Comparison of ENCODE assay signal across 19 cellular contexts in the genomic region with DNA sequence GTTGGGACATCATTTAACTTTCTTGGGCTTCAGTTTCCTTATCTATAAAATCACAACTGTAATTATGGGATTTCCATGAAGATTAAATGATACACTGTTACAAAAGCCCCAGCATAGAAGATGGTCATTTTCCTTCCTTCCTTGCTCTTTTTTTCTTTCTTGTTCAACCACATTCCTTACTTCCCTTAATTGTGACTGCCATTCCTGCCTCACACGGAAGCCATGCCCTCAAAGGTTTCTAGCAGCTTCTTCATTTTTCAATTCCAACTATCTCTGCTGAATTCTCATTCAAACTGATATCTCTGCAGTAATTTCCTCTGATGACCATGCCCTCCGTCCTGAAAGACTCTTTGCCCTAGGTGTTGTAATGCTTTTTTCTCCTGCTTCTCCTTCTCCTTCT.
DNase-seq lines count a peak whose midpoint lies in the region; ATAC-seq and TF ChIP-seq lines count a peak whose summit lies in the region.
"Had no signal": no experiment of that assay in that cellular context is flagged by ENCODE, and none has a peak within 500 bp of the region (broad histone marks: within the 10 kb centered on the region; RNA-seq: fewer than 3 reads in every experiment).

No MANE protein-coding gene starts in this region.

- DNase-seq in activated naive CD8-positive, alpha-beta T cell treated with anti-CD3 and anti-CD28 coated beads, Interleukin-2, amount 10 ng/mL, durations not matched to agents 7 days and 5 days = no peak
- no peak for DNase-seq in activated naive CD8-positive, alpha-beta T cell treated with anti-CD3 and anti-CD28 coated beads for 36 hours
- DNase-seq in MV-4-11 (lab: John Stamatoyannopoulos, UW) = peak; percentile 8
- peak; percentile 58 for DNase-seq in islet precursor cell
- no peak for DNase-seq in type B pancreatic cell (ENCODE audit: extremely low spot score, unreplicated experiment)
- no peak for DNase-seq in NCI-H2196 (lab: John Stamatoyannopoulos, UW; ENCODE audit: unreplicated experiment)
- DNase-seq in RPMI8226 = no peak
- DNase-seq in effector memory CD4-positive, alpha-beta T cell = no peak
- DNase-seq: EL, H7, Kasumi-1, MG63, NCI-H1048, NCI-H1417 treated with DMSO at 0.1 percent for 48 hours, NCI-H187, NCI-H2107, NCI-H748 treated with DMSO at 0.1 percent for 48 hours had no signal

- TF ChIP-seq CTCF in type B pancreatic cell (conservative IDR thresholded peaks at IDR 0.05) = no peak

- no peaks in the 10 kb centered on the region for H3K36me3 ChIP-seq in effector memory CD4-positive, alpha-beta T cell (ENCODE audit: control insufficient read depth, insufficient read depth, low read length)
- H3K36me3 ChIP-seq: MG63 had no signal

- POLR2A ChIA-PET in activated naive CD8-positive, alpha-beta T cell treated with anti-CD3 and anti-CD28 coated beads, Interleukin-2, amount 10 ng/mL, durations not matched to agents 7 days and 5 days (lab: Charles Lee) = no interaction called here

- H3K4me3 ChIP-seq in effector memory CD4-positive, alpha-beta T cell (ENCODE audit: insufficient read depth, low read depth, low read length, poor library complexity, severe bottlenecking) = no peak overlapping the region
- H3K4me3 ChIP-seq: MG63 had no signal

- no peak for ATAC-seq in activated naive CD8-positive, alpha-beta T cell treated with anti-CD3 and anti-CD28 coated beads, Interleukin-2, amount 10 ng/mL, durations not matched to agents 7 days and 5 days (ENCODE audit: low read depth)
- ATAC-seq: SK-N-SH treated with all-trans-retinoic acid at 6 μM for 48 hours had no signal

- H3K4me1 ChIP-seq in effector memory CD4-positive, alpha-beta T cell (ENCODE audit: control insufficient read depth, insufficient read depth, low read length, poor library complexity, severe bottlenecking) = peaks cover 9% of the 10 kb centered on the region

- peaks cover 18% of the 10 kb centered on the region for H3K36me3 Mint-ChIP-seq in activated naive CD8-positive, alpha-beta T cell treated with anti-CD3 and anti-CD28 coated beads, Interleukin-2, amount 10 ng/mL, durations not matched to agents 7 days and 5 days
- peaks cover 12% of the 10 kb centered on the region for H3K36me3 Mint-ChIP-seq in activated naive CD8-positive, alpha-beta T cell treated with anti-CD3 and anti-CD28 coated beads for 36 hours
- H3K36me3 Mint-ChIP-seq in type B pancreatic cell = peaks cover 23% of the 10 kb centered on the region

- H3K9me3 ChIP-seq in effector memory CD4-positive, alpha-beta T cell (ENCODE audit: control insufficient read depth, low read length) = no peaks in the 10 kb centered on the region
- H3K9me3 ChIP-seq: MG63 had no signal

- H3K27ac Mint-ChIP-seq in activated naive CD8-positive, alpha-beta T cell treated with anti-CD3 and anti-CD28 coated beads, Interleukin-2, amount 10 ng/mL, durations not matched to agents 7 days and 5 days = peak overlapping the region; percentile 31
- H3K27ac Mint-ChIP-seq in activated naive CD8-positive, alpha-beta T cell treated with anti-CD3 and anti-CD28 coated beads for 36 hours = no peak overlapping the region
- peak overlapping the region; percentile 68 for H3K27ac Mint-ChIP-seq in type B pancreatic cell

- H3K9me3 Mint-ChIP-seq in activated naive CD8-positive, alpha-beta T cell treated with anti-CD3 and anti-CD28 coated beads, Interleukin-2, amount 10 ng/mL, durations not matched to agents 7 days and 5 days = no peaks in the 10 kb centered on the region
- H3K9me3 Mint-ChIP-seq in activated naive CD8-positive, alpha-beta T cell treated with anti-CD3 and anti-CD28 coated beads for 36 hours = no peaks in the 10 kb centered on the region
- H3K9me3 Mint-ChIP-seq in type B pancreatic cell = peaks cover 6% of the 10 kb centered on the region

- no peaks in the 10 kb centered on the region for H3K27me3 ChIP-seq in effector memory CD4-positive, alpha-beta T cell (replicated peaks; ENCODE audit: control insufficient read depth, insufficient read depth, low read length, poor library complexity, severe bottlenecking)
- H3K27me3 ChIP-seq: MG63 had no signal

- H3K27ac ChIP-seq in effector memory CD4-positive, alpha-beta T cell (ENCODE audit: insufficient read depth, low read length, poor library complexity, severe bottlenecking) = no peak overlapping the region
- H3K27ac ChIP-seq: C4-2B had no signal

- no peaks in the 10 kb centered on the region for H3K27me3 Mint-ChIP-seq in activated naive CD8-positive, alpha-beta T cell treated with anti-CD3 and anti-CD28 coated beads, Interleukin-2, amount 10 ng/mL, durations not matched to agents 7 days and 5 days
- H3K27me3 Mint-ChIP-seq in activated naive CD8-positive, alpha-beta T cell treated with anti-CD3 and anti-CD28 coated beads for 36 hours = no peaks in the 10 kb centered on the region
- no peaks in the 10 kb centered on the region for H3K27me3 Mint-ChIP-seq in type B pancreatic cell

- no peak overlapping the region for H3K4me3 Mint-ChIP-seq in activated naive CD8-positive, alpha-beta T cell treated with anti-CD3 and anti-CD28 coated beads, Interleukin-2, amount 10 ng/mL, durations not matched to agents 7 days and 5 days
- no peak overlapping the region for H3K4me3 Mint-ChIP-seq in activated naive CD8-positive, alpha-beta T cell treated with anti-CD3 and anti-CD28 coated beads for 36 hours
- H3K4me3 Mint-ChIP-seq in type B pancreatic cell = peak overlapping the region; percentile 47

- peaks cover 18% of the 10 kb centered on the region for H3K4me1 Mint-ChIP-seq in activated naive CD8-positive, alpha-beta T cell treated with anti-CD3 and anti-CD28 coated beads, Interleukin-2, amount 10 ng/mL, durations not matched to agents 7 days and 5 days
- peaks cover 7% of the 10 kb centered on the region for H3K4me1 Mint-ChIP-seq in activated naive CD8-positive, alpha-beta T cell treated with anti-CD3 and anti-CD28 coated beads for 36 hours
- H3K4me1 Mint-ChIP-seq in type B pancreatic cell (ENCODE audit: unreplicated experiment) = peaks cover 6% of the 10 kb centered on the region

Comparison
In these comparisons a context has a peak if more than half of its experiments do, and no peak if none do; other contexts are left out.
1. DNase-seq: peak in MV-4-11 (single experiment) and islet precursor cell (single experiment); none in activated naive CD8-positive, alpha-beta T cell treated with anti-CD3 and anti-CD28 coated beads, Interleukin-2, amount 10 ng/mL, durations not matched to agents 7 days and 5 days (single experiment), activated naive CD8-positive, alpha-beta T cell treated with anti-CD3 and anti-CD28 coated beads for 36 hours (single experiment), type B pancreatic cell (single experiment), NCI-H2196 (single experiment), RPMI8226 (single experiment) and effector memory CD4-positive, alpha-beta T cell (0 of 3).